8 cellular contexts compared by ENCODE assay signal in genomic region chr12:53252349-53252916, GRCh38. TPM values are rescaled to one million over a fixed set of nuclear protein-coding genes. Genes with fewer than 3 reads are reported as not detected.
DNase-seq lines count a peak whose midpoint lies in the region; ATAC-seq, FAIRE-seq and TF ChIP-seq lines count a peak whose summit lies in the region.

No MANE protein-coding gene starts in this region.

- H3K27ac Mint-ChIP-seq in WTC11, result no peak overlapping the region

- peak; percentile 3 to 38; a peak in 4 of 6 replicates for ATAC-seq in A549
- peak; percentile 3; the same call in 1 of the 2 replicates for ATAC-seq in WTC11
- no peak for ATAC-seq in gastroesophageal sphincter
- no peak for ATAC-seq in activated CD4-positive, CD25-positive, alpha-beta regulatory T cell treated with anti-CD3 and anti-CD28 coated beads, Interleukin-2, amount 50 U/mL, for 24 hours

- H3K4me3 ChIP-seq in A549 (peak overlapping the region; percentile 90), HAP-1 (peak overlapping the region; percentile 92), gastroesophageal sphincter (peak overlapping the region; percentile 61 to 92), trophoblast cell (ENCODE audit: low read depth, low read length) (peak overlapping the region; percentile 88)

- H2BK120ac ChIP-seq in trophoblast cell (ENCODE audit: insufficient read depth, low read length, poor library complexity), result peak overlapping the region; percentile 45

- 8% methylated on average over 19 of the region's 19 CpGs for WGBS in A549 (ENCODE audit: missing lambda C conversion rate)
- WGBS in gastroesophageal sphincter (ENCODE audit: low coverage in 1 of 2), 2 donors, result 0 to 3% methylated on average over 11 to 15 of the region's 19 CpGs
- WGBS in trophoblast cell (ENCODE audit: extremely low coverage, insufficient coverage, insufficient read length), result no CpG with 5 or more reads among the region's 19 CpGs

- TF ChIP-seq EP300 in A549 (IDR thresholded peaks at IDR 0.05) (no peak), gastroesophageal sphincter (IDR thresholded peaks at IDR 0.05) (no peak)

- peak overlapping the region; percentile 49 for H3K4ac ChIP-seq in trophoblast cell (ENCODE audit: low read depth, low read length)

- peaks cover 16% of the 10 kb centered on the region for H3K4me1 ChIP-seq in A549
- H3K4me1 ChIP-seq in HAP-1, result peaks cover 7% of the 10 kb centered on the region
- peaks cover 0 to 39% (median 21%) of the 10 kb centered on the region in 3 donors for H3K4me1 ChIP-seq in gastroesophageal sphincter
- H3K4me1 ChIP-seq in trophoblast cell (ENCODE audit: control insufficient read depth in 1 of 2, insufficient read depth in 2 of 2, low read length in 2 of 2), result peaks cover 12 to 22% of the 10 kb centered on the region in 2 experiments

- H2AK5ac ChIP-seq in trophoblast cell (ENCODE audit: low read length), result peak overlapping the region; percentile 62

- H3K4me1 Mint-ChIP-seq in WTC11, result peaks cover 20% of the 10 kb centered on the region

- in situ Hi-C loops in HAP-1 (cut with MboI; ENCODE audit: low sequenced_read_pairs), result no loop called here

- peak overlapping the region; percentile 59 for H2BK5ac ChIP-seq in trophoblast cell (ENCODE audit: low read depth, low read length, poor library complexity)

- H3K27me3 ChIP-seq in HAP-1 (ENCODE audit: low read depth) (no peaks in the 10 kb centered on the region), gastroesophageal sphincter (no peaks in the 10 kb centered on the region), trophoblast cell (ENCODE audit: insufficient read depth, low read length) (no peaks in the 10 kb centered on the region)

- H3K9me3 ChIP-seq in A549 (no peaks in the 10 kb centered on the region), HAP-1 (no peaks in the 10 kb centered on the region), gastroesophageal sphincter (no peaks in the 10 kb centered on the region), trophoblast cell (ENCODE audit: insufficient read depth, low read depth, low read length) (no peaks in the 10 kb centered on the region)

- H3K4me3 Mint-ChIP-seq in WTC11, result peak overlapping the region; percentile 93

- H4K12ac ChIP-seq in trophoblast cell (ENCODE audit: low read depth, low read length), result peak overlapping the region; percentile 96

- POLR2A ChIA-PET in A549 (lab: Yijun Ruan, JAX) (interaction anchor here (0.8 to 1.2 kb wide), 2 partner anchors 15 to 38 kb away, joined by 3 to 4 read pairs; partner anchors contain the start of gene ESPL1), WTC11 (lab: Charles Lee) (interaction anchor here (1.2 kb wide), 1 partner anchor 39 kb away, joined by 3 read pairs; no protein-coding TSS in a partner anchor)

- CTCF ChIA-PET in A549 (lab: Yijun Ruan, JAX) (interaction anchor here (0.6 to 12.8 kb wide), 17 partner anchors 9 to 260 kb away, joined by 3 to 216 read pairs (median 8); partner anchors contain the start of genes ESPL1, ITGB7 and PFDN5), WTC11 (lab: Charles Lee) (interaction anchor here (0.6 to 12.6 kb wide), 8 partner anchors 11 to 69 kb away, joined by 3 to 188 read pairs (median 7); partner anchors contain the start of genes AAAS and ESPL1)

- H4K91ac ChIP-seq in trophoblast cell (ENCODE audit: low read depth, low read length), result peak overlapping the region; percentile 90

- peak overlapping the region; percentile 72 for H3K9ac ChIP-seq in trophoblast cell (ENCODE audit: low read length)

- peak overlapping the region; percentile 94 for H3K14ac ChIP-seq in trophoblast cell (ENCODE audit: low read length)

- peak overlapping the region; percentile 96 for H4K8ac ChIP-seq in trophoblast cell (ENCODE audit: low read depth, low read length)

- peak overlapping the region; percentile 79 for H3K18ac ChIP-seq in trophoblast cell (ENCODE audit: low read length)

- no peak overlapping the region for H3K23ac ChIP-seq in trophoblast cell (ENCODE audit: low read length)

- H3K36me3 Mint-ChIP-seq in WTC11, result peaks cover 4% of the 10 kb centered on the region; the same call in 1 of the 2 replicates

- peaks cover 5% of the 10 kb centered on the region; the same call in 1 of the 2 replicates for H3K36me3 ChIP-seq in HAP-1 (replicated peaks)
- peaks cover 0 to 31% of the 10 kb centered on the region in 2 donors for H3K36me3 ChIP-seq in gastroesophageal sphincter
- peaks cover 11 to 13% of the 10 kb centered on the region in 2 experiments for H3K36me3 ChIP-seq in trophoblast cell (ENCODE audit: control insufficient read depth in 1 of 2, insufficient read depth in 2 of 2, low read length in 2 of 2)

- H3K79me1 ChIP-seq in trophoblast cell (ENCODE audit: low read length), result peaks cover 7% of the 10 kb centered on the region

- TF ChIP-seq CTCF in A549 (IDR thresholded peaks at IDR 0.05) (no peak), WTC11 (IDR thresholded peaks at IDR 0.05) (no peak), gastroesophageal sphincter (IDR thresholded peaks at IDR 0.05) (no peak)

- TF ChIP-seq POLR2A in A549 (IDR thresholded peaks at IDR 0.05; ENCODE audit: low read length) (no peak), gastroesophageal sphincter (IDR thresholded peaks at IDR 0.05) (no peak)

- TF ChIP-seq RAD21 in A549 (conservative IDR thresholded peaks at IDR 0.05 in 1 of 2, IDR thresholded peaks at IDR 0.05 in 1 of 2), result no peak

- DNase-seq in A549 (ENCODE audit: low read depth in 1 of 2, low spot score in 1 of 2) (peak in 1 of 2 experiments; percentile 27), HAP-1 (ENCODE audit: low spot score in 2 of 2) (no peak), WTC11 (ENCODE audit: low spot score) (no peak), trophoblast cell (peak in 1 of 2 donors; percentile 45), NCI-H526 treated with DMSO at 0.1 percent for 48 hours (lab: John Stamatoyannopoulos, UW) (no peak), RCC 7860 (ENCODE audit: low spot score) (no peak)

- FAIRE-seq in A549 (lab: Jason Lieb, UNC), result no peak
- FAIRE-seq in RCC 7860 (lab: Jason Lieb, UNC), result no peak

- peak overlapping the region; percentile 91 to 94 for H3K27ac ChIP-seq in A549
- H3K27ac ChIP-seq in gastroesophageal sphincter, result peak overlapping the region; percentile 36 to 93 (median 86)
- peak overlapping the region; percentile 78 for H3K27ac ChIP-seq in trophoblast cell (ENCODE audit: low read depth, low read length)

- H3K27me3 Mint-ChIP-seq in WTC11 (ENCODE audit: low read depth), result no peaks in the 10 kb centered on the region

- H3K79me2 ChIP-seq in trophoblast cell (ENCODE audit: control insufficient read depth, insufficient read depth, low read length, poor library complexity), result peaks cover 3% of the 10 kb centered on the region

- H3K9me3 Mint-ChIP-seq in WTC11, result no peaks in the 10 kb centered on the region

- H3K4me2 ChIP-seq in A549 (peak overlapping the region; percentile 94), trophoblast cell (ENCODE audit: low read length) (peak overlapping the region; percentile 93)

- H2BK12ac ChIP-seq in trophoblast cell (ENCODE audit: low read length), result no peak overlapping the region

- peak overlapping the region; percentile 76 for H2AFZ ChIP-seq in trophoblast cell (ENCODE audit: insufficient read depth, low read length, poor library complexity)

TF ChIP-seq in A549, 52 proteins besides CTCF, POLR2A, EP300 and RAD21 (continues in another document):
- no peak for TF ChIP-seq ZSCAN20 (CRISPR knock-in tag; IDR thresholded peaks at IDR 0.05)

RNA-seq across cellular contexts. Expression of gene ESPL1, which starts 15.7 kb away (rescaled TPM):
- polyA plus RNA-seq in A549 (2011; rRNA removed) (10.0 and 11.8 TPM in 2 replicates), A549 (2017; fragmentation: RNase III; extraction: RNeasy Plus Mini Kit Qiagen cat#74134 plus additional on column Dnase treatment) (15.2 to 16.5 TPM (median 15.5 TPM) in 3 replicates)
- polyA plus RNA-seq in A549 (2012; cell fraction: cytosol; rRNA removed), result 22.4 and 27.6 TPM in 2 replicates
- polyA plus RNA-seq in A549 (2012; cell fraction: nucleus; rRNA removed), result 121 and 130 TPM in 2 replicates
- 21.4 and 25.6 TPM in 2 replicates for polyA minus RNA-seq in A549 (2011; rRNA and poly(A)+ RNA removed)
- total RNA-seq in WTC11 (2021) (41.5 to 61.4 TPM (median 48.5 TPM) in 3 replicates), gastroesophageal sphincter (1 to 10 TPM in 2 of 4 donors, under 1 TPM in 2; 0.13 to 2.3 (median 0.64) TPM)
- polyA plus RNA-seq in trophoblast cell (2013), result 12.8 and 13.8 TPM in 2 replicates

RNA-seq across cellular contexts. Expression of gene RARG, which starts 20.4 kb away (rescaled TPM):
- polyA plus RNA-seq in A549 (2011; rRNA removed), result 15.6 and 19.0 TPM in 2 replicates
- polyA plus RNA-seq in A549 (2012; cell fraction: cytosol; rRNA removed), result 31.6 and 42.1 TPM in 2 replicates
- 50.0 and 54.4 TPM in 2 replicates for polyA plus RNA-seq in A549 (2012; cell fraction: nucleus; rRNA removed)
- polyA plus RNA-seq in A549 (2017; fragmentation: RNase III; extraction: RNeasy Plus Mini Kit Qiagen cat#74134 plus additional on column Dnase treatment), result 16.4 to 17.7 TPM (median 17.2 TPM) in 3 replicates
- 23.8 and 24.1 TPM in 2 replicates for polyA minus RNA-seq in A549 (2011; rRNA and poly(A)+ RNA removed)
- total RNA-seq in WTC11 (2021), result 68.1 to 77.2 TPM (median 69.7 TPM) in 3 replicates
- 10 to 100 TPM; 15.6 to 26.6 (median 22.9) TPM for total RNA-seq in gastroesophageal sphincter
- 9.8 and 10.0 TPM in 2 replicates for polyA plus RNA-seq in trophoblast cell (2013)

RNA-seq across cellular contexts. Expression of gene PFDN5, which starts 42.9 kb away (rescaled TPM):
- polyA plus RNA-seq in A549 (2011; rRNA removed) (729 and 848 TPM in 2 replicates), A549 (2017; fragmentation: RNase III; extraction: RNeasy Plus Mini Kit Qiagen cat#74134 plus additional on column Dnase treatment) (685 to 736 TPM (median 704 TPM) in 3 replicates)
- polyA plus RNA-seq in A549 (2012; cell fraction: cytosol; rRNA removed), result 784 and 933 TPM in 2 replicates
- polyA plus RNA-seq in A549 (2012; cell fraction: nucleus; rRNA removed), result 344 and 565 TPM in 2 replicates
- polyA minus RNA-seq in A549 (2011; rRNA and poly(A)+ RNA removed), result 135 and 177 TPM in 2 replicates
- total RNA-seq in WTC11 (2021) (263 to 286 TPM (median 270 TPM) in 3 replicates), gastroesophageal sphincter (100 to 1,000 TPM; 390 to 782 (median 568) TPM)
- polyA plus RNA-seq in trophoblast cell (2013), result 302 and 315 TPM in 2 replicates

RNA-seq across cellular contexts. Expression of gene ITGB7, which starts 45.4 kb away (rescaled TPM):
- 0.56 and 0.71 TPM in 2 replicates for polyA plus RNA-seq in A549 (2011; rRNA removed)
- polyA plus RNA-seq in A549 (2012; cell fraction: cytosol; rRNA removed), result 0.69 and 1.3 TPM in 2 replicates
- polyA plus RNA-seq in A549 (2012; cell fraction: nucleus; rRNA removed), result 2.9 TPM in 2 replicates
- polyA plus RNA-seq in A549 (2017; fragmentation: RNase III; extraction: RNeasy Plus Mini Kit Qiagen cat#74134 plus additional on column Dnase treatment), result 0.54 to 0.66 TPM (median 0.64 TPM) in 3 replicates
- 1.3 and 1.7 TPM in 2 replicates for polyA minus RNA-seq in A549 (2011; rRNA and poly(A)+ RNA removed)
- total RNA-seq in WTC11 (2021), result 0.90 to 1.4 TPM (median 1.1 TPM) in 3 replicates
- 1 to 10 TPM in 2 of 4 donors, under 1 TPM in 2; 0.40 to 5.8 (median 2.6) TPM for total RNA-seq in gastroesophageal sphincter
- 0.11 and 0.12 TPM in 2 replicates for polyA plus RNA-seq in trophoblast cell (2013)

RNA-seq across cellular contexts. Expression of gene MYG1, which starts 47.1 kb away (rescaled TPM):
- 75.2 and 80.9 TPM in 2 replicates for polyA plus RNA-seq in A549 (2011; rRNA removed)
- polyA plus RNA-seq in A549 (2012; cell fraction: cytosol; rRNA removed), result 119 and 127 TPM in 2 replicates
- polyA plus RNA-seq in A549 (2012; cell fraction: nucleus; rRNA removed), result 112 and 120 TPM in 2 replicates
- 55.9 to 60.9 TPM (median 58.9 TPM) in 3 replicates for polyA plus RNA-seq in A549 (2017; fragmentation: RNase III; extraction: RNeasy Plus Mini Kit Qiagen cat#74134 plus additional on column Dnase treatment)
- polyA minus RNA-seq in A549 (2011; rRNA and poly(A)+ RNA removed), result 70.3 and 92.5 TPM in 2 replicates
- total RNA-seq in WTC11 (2021), result 84.7 to 93.1 TPM (median 92.8 TPM) in 3 replicates
- total RNA-seq in gastroesophageal sphincter, result 10 to 100 TPM; 40.9 to 49.2 (median 46.3) TPM
- 44.5 and 48.7 TPM in 2 replicates for polyA plus RNA-seq in trophoblast cell (2013)

Comparison
In these comparisons a context has a peak if more than half of its experiments do, and no peak if none do; other contexts are left out.
1. ATAC-seq: peak in A549 (2 of 2) and WTC11 (single experiment); none in gastroesophageal sphincter (single experiment) and activated CD4-positive, CD25-positive, alpha-beta regulatory T cell treated with anti-CD3 and anti-CD28 coated beads, Interleukin-2, amount 50 U/mL, for 24 hours (0 of 2).
2. RNA of gene ESPL1, which starts 15.7 kb away (total RNA-seq): 41.5 to 61.4 TPM in WTC11; 0.13 to 2.3 TPM in gastroesophageal sphincter; every median in the first group is over 10 times any median in the second.
3. Peak in every context shown above with its lines, with median percentiles within 50 percentile points of each other: H3K27ac ChIP-seq and H3K4me3 ChIP-seq.